Comparison of ENCODE assay signal across 8 cellular contexts in genomic region chr1:27153549-27153886, GRCh38. TPM values are rescaled to one million over a fixed set of nuclear protein-coding genes. Genes with fewer than 3 reads are reported as not detected.
A peak's percentile ranks its signal among the peaks of the same experiment; 100 is the strongest.
DNase-seq lines count a peak whose midpoint lies in the region; ATAC-seq, FAIRE-seq and TF ChIP-seq lines count a peak whose summit lies in the region.

No MANE protein-coding gene starts in this region.

- TF ChIP-seq CTCF in K562 (IDR thresholded peaks at IDR 0.05 in 2 of 3, conservative IDR thresholded peaks at IDR 0.05 in 1 of 3; ENCODE audit: insufficient read depth in 2 of 3, low read depth in 1 of 3, low read length in 3 of 3) (no peak), lung (IDR thresholded peaks at IDR 0.05; ENCODE audit: control extremely low read depth, extremely low read depth) (no peak), uterus (IDR thresholded peaks at IDR 0.05) (no peak)

- H3K4me2 ChIP-seq in K562 (ENCODE audit: insufficient read depth, low read length), result peak overlapping the region; percentile 93

- peaks cover 31% of the 10 kb centered on the region for H3K79me2 ChIP-seq in K562 (ENCODE audit: control insufficient read depth, insufficient read depth, low read length)

- peaks cover 13% of the 10 kb centered on the region; the same call in 1 of the 2 replicates for H4K20me1 ChIP-seq in K562 (replicated peaks; ENCODE audit: control insufficient read depth, insufficient read depth, low read length)

- H2AFZ ChIP-seq in K562 (ENCODE audit: low read depth, low read length), result no peak overlapping the region

- no peak for TF ChIP-seq POLR2A in K562 (conservative IDR thresholded peaks at IDR 0.05)
- TF ChIP-seq POLR2A in uterus (IDR thresholded peaks at IDR 0.05), result no peak

- POLR2A ChIA-PET in K562 (lab: Yijun Ruan, JAX), result interaction anchor here (0.6 to 11.8 kb wide), 14 partner anchors 10 to 1572 kb away, joined by 3 to 380 read pairs (median 8); no protein-coding TSS in a partner anchor

- intact Hi-C loops in K562 (cut with micrococcal nuclease), result loop anchor here (10.0 kb wide), 1 partner anchor 49 kb away; no protein-coding TSS in a partner anchor
- intact Hi-C loops in uterus (cut with DNase I; ENCODE audit: low total_unique reads), result no loop called here

- peak overlapping the region; percentile 86 for H3K4me3 Mint-ChIP-seq in activated naive CD4-positive, alpha-beta T cell treated with anti-CD3 and anti-CD28 coated beads, Interleukin-2, amount 10 ng/mL, durations not matched to agents 7 days and 5 days

- H3K36me3 ChIP-seq in K562 (ENCODE audit: control insufficient read depth, insufficient read depth, low read length) (no peaks in the 10 kb centered on the region; the same call in 2 of the 3 replicates), lung (ENCODE audit: control insufficient read depth in 2 of 2, insufficient read depth in 2 of 2, low read length in 2 of 2) (peaks cover 0 to 2% of the 10 kb centered on the region in 2 donors), uterus (no peaks in the 10 kb centered on the region)

- ATAC-seq in K562 (peak; percentile 4), lung (ENCODE audit: insufficient read depth, low FRiP score) (no peak)

- no peaks in the 10 kb centered on the region for H3K9me3 Mint-ChIP-seq in activated naive CD4-positive, alpha-beta T cell treated with anti-CD3 and anti-CD28 coated beads, Interleukin-2, amount 10 ng/mL, durations not matched to agents 7 days and 5 days

- in situ Hi-C loops in K562 (cut with MboI) (no loop called here), KBM-7 (cut with MboI; ENCODE audit: low pct_unique_long_range_greater_than_20kb, low sequenced_read_pairs) (no loop called here)

- no TSS peak for BruUV-seq in K562 (replicated peaks; lab: Mats Ljungman, UMichigan)

- no peaks in the 10 kb centered on the region for H3K27me3 ChIP-seq in K562 (ENCODE audit: control insufficient read depth in 2 of 2, insufficient read depth in 2 of 2, low read length in 2 of 2)
- no peaks in the 10 kb centered on the region for H3K27me3 ChIP-seq in lung (ENCODE audit: control insufficient read depth, insufficient read depth)
- H3K27me3 ChIP-seq in uterus, result no peaks in the 10 kb centered on the region

- FAIRE-seq in K562 (lab: Jason Lieb, UNC), result no peak

- H3K4me3 ChIP-seq in K562 (peak overlapping the region; percentile 77), lung (peak overlapping the region; percentile 34), uterus (peak overlapping the region; percentile 27 to 92)

- H3K27me3 Mint-ChIP-seq in activated naive CD4-positive, alpha-beta T cell treated with anti-CD3 and anti-CD28 coated beads, Interleukin-2, amount 10 ng/mL, durations not matched to agents 7 days and 5 days, result no peaks in the 10 kb centered on the region

- no peak for TF ChIP-seq EP300 in K562 (IDR thresholded peaks at IDR 0.05; ENCODE audit: low read length)

- H3K36me3 Mint-ChIP-seq in activated naive CD4-positive, alpha-beta T cell treated with anti-CD3 and anti-CD28 coated beads, Interleukin-2, amount 10 ng/mL, durations not matched to agents 7 days and 5 days, result peaks cover 12% of the 10 kb centered on the region

- CTCF ChIA-PET in activated naive CD4-positive, alpha-beta T cell treated with anti-CD3 and anti-CD28 coated beads, Interleukin-2, amount 10 ng/mL, durations not matched to agents 7 days and 5 days (lab: Charles Lee), result interaction anchor here (1.4 to 1.6 kb wide), 3 partner anchors 9 to 40 kb away, joined by 4 to 6 read pairs (median 4); no protein-coding TSS in a partner anchor
- CTCF ChIA-PET in K562 (lab: Yijun Ruan, JAX; ENCODE audit: low intra/inter-chr PET ratio), result no interaction called here

- H3K9me1 ChIP-seq in K562 (ENCODE audit: control insufficient read depth, insufficient read depth, low read length), result no peaks in the 10 kb centered on the region

- H3K4me1 Mint-ChIP-seq in activated naive CD4-positive, alpha-beta T cell treated with anti-CD3 and anti-CD28 coated beads, Interleukin-2, amount 10 ng/mL, durations not matched to agents 7 days and 5 days, result peaks cover 59% of the 10 kb centered on the region

- H3K9ac ChIP-seq in K562 (ENCODE audit: insufficient read depth in 1 of 2, low read depth in 2 of 2, low read length in 2 of 2), result peak overlapping the region; percentile 87 to 96

- H3K4me1 ChIP-seq in K562 (replicated peaks in 1 of 2; ENCODE audit: control insufficient read depth in 2 of 2, insufficient read depth in 2 of 2, low read length in 2 of 2), result peaks cover 40 to 41% of the 10 kb centered on the region in 2 experiments
- H3K4me1 ChIP-seq in lung (ENCODE audit: control insufficient read depth in 2 of 2, insufficient read depth in 2 of 2, low read length in 2 of 2), result peaks cover 9 to 32% of the 10 kb centered on the region in 2 donors
- no peaks in the 10 kb centered on the region for H3K4me1 ChIP-seq in uterus

- no peak overlapping the region for H3K27ac ChIP-seq in K562 (ENCODE audit: extremely low read depth, low read depth, low read length)
- peak overlapping the region; percentile 89 to 92 for H3K27ac ChIP-seq in lung (ENCODE audit: low read depth in 1 of 2, low read length in 1 of 2)
- peak overlapping the region; percentile 84 to 95 for H3K27ac ChIP-seq in uterus

- H3K9me3 ChIP-seq in K562 (replicated peaks; ENCODE audit: control insufficient read depth, insufficient read depth, low read depth, low read length), result no peaks in the 10 kb centered on the region
- no peaks in the 10 kb centered on the region for H3K9me3 ChIP-seq in lung (ENCODE audit: control insufficient read depth in 2 of 2, insufficient read depth in 1 of 2, low read length in 1 of 2)
- no peaks in the 10 kb centered on the region for H3K9me3 ChIP-seq in uterus

- TF ChIP-seq RAD21 in K562 (CRISPR knock-in tag; conservative IDR thresholded peaks at IDR 0.05 in 1 of 2, IDR thresholded peaks at IDR 0.05 in 1 of 2), result no peak

- peak overlapping the region; percentile 75 for H3K27ac Mint-ChIP-seq in activated naive CD4-positive, alpha-beta T cell treated with anti-CD3 and anti-CD28 coated beads, Interleukin-2, amount 10 ng/mL, durations not matched to agents 7 days and 5 days

- 16% methylated on average over 4 of the region's 4 CpGs for WGBS in K562 (ENCODE audit: insufficient coverage, low coverage, missing lambda C conversion rate)
- WGBS in lung, 2 donors, result 38 to 64% methylated on average over 4 of the region's 4 CpGs

- DNase-seq in activated naive CD4-positive, alpha-beta T cell treated with anti-CD3 and anti-CD28 coated beads, Interleukin-2, amount 10 ng/mL, durations not matched to agents 7 days and 5 days, result no peak
- no peak for DNase-seq in activated naive CD4-positive, alpha-beta T cell treated with Interleukin-2 at 50 U/mL for 16 hours
- DNase-seq in K562 (ENCODE audit: extremely low read depth in 1 of 4, low spot score in 3 of 4) (peak in 1 of 4 experiments; percentile 7), lung (ENCODE audit: low spot score) (no peak), uterus (no peak), dedifferentiated amniotic fluid mesenchymal stem cell (ENCODE audit: extremely low spot score) (no peak), SIG-M5 (lab: John Stamatoyannopoulos, UW) (no peak), KBM-7 (no peak)

RNA-seq across cellular contexts. Expression of gene SLC9A1, which starts 1.4 kb away (rescaled TPM):
- 17.2 and 40.8 TPM in 2 replicates for total RNA-seq in K562 (2011; cell fraction: chromatin; rRNA removed; ENCODE audit: low replicate concordance)
- total RNA-seq in K562 (2011; cell fraction: nucleolus; rRNA removed), result 19.7 and 20.2 TPM in 2 replicates
- total RNA-seq in K562 (2011; cell fraction: nucleoplasm; rRNA removed), result 24.2 and 34.4 TPM in 2 replicates
- 1.8 and 2.9 TPM in 2 replicates for total RNA-seq in K562 (2014; rRNA removed)
- total RNA-seq in K562 (2014; rRNA removed; fragmentation: Illumina TruSeq; extraction: Trizol), result 1.1 and 2.0 TPM in 2 replicates
- 3.4 and 3.8 TPM in 2 replicates for total RNA-seq in K562 (2015; rRNA removed; fragmentation: Illumina TruSeq; extraction: Trizol)
- 12.7 and 13.6 TPM in 2 replicates for total RNA-seq in K562 (2021)
- 1.5 and 4.5 TPM in 2 replicates for polyA plus RNA-seq in K562 (2011; rRNA removed)
- polyA plus RNA-seq in K562 (2011; cell fraction: cytosol; rRNA removed), result 2.0 and 4.6 TPM in 2 replicates
- 13.2 and 13.4 TPM in 2 replicates for polyA plus RNA-seq in K562 (2011; cell fraction: nucleus; rRNA removed)
- polyA plus RNA-seq in K562 (2012), result 11.6 and 12.8 TPM in 2 replicates
- polyA plus RNA-seq in K562 (2014; fragmentation: Illumina TruSeq; extraction: Trizol), result 14.4 and 16.6 TPM in 2 replicates
- 1 to 10 TPM in 1 of 2 experiments, under 1 TPM in 1; 0.59 to 1.0 TPM for polyA plus RNA-seq in K562 (2014; fragmentation: Nextera tagmentation; extraction: Ambion mirVana)
- 5.2 and 5.7 TPM in 2 replicates for polyA plus RNA-seq in K562 (2014; rRNA removed)
- 3.3 and 3.4 TPM in 2 replicates for polyA minus RNA-seq in K562 (2011; rRNA and poly(A)+ RNA removed)
- polyA minus RNA-seq in K562 (2011; cell fraction: cytosol; rRNA and poly(A)+ RNA removed), result 4.0 and 7.6 TPM in 2 replicates
- 3.8 and 5.0 TPM in 2 replicates for polyA minus RNA-seq in K562 (2011; cell fraction: nucleus; rRNA and poly(A)+ RNA removed)
- total RNA-seq in lung, result 10 to 100 TPM; 19.3 to 48.0 TPM
- 10 to 100 TPM; 19.7 to 29.6 TPM for polyA plus RNA-seq in lung
- total RNA-seq in uterus, result 10 to 100 TPM in 2 of 4 donors, 1 to 10 TPM in 2; 3.1 to 33.6 (median 18.4) TPM
